ENCODE assay signal across 17 cellular contexts in the genomic region with DNA sequence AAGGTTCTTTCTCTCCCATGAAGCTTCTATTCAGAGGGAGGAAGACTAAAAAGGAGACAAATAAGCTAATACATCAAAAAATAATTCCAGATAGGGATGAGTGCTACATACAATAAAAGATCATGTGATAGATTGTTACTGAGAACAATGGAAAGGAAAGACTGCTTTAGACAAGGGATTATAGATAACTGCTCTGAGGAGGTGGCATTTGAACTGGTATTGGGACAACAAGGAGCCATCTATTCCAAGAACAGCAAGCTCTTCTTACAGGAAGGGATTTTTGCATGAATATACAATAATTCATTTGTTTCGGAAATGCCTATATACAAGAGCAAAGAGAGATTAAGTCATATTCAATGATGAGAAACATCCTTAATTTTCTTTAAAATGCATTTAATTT.
DNase-seq lines count a peak whose midpoint lies in the region.
"Had no signal": no experiment of that assay in that cellular context is flagged by ENCODE, and none has a peak within 500 bp of the region (broad histone marks: within the 10 kb centered on the region; RNA-seq: fewer than 3 reads in every experiment).

No MANE protein-coding gene starts in this region.

- H3K36me3 ChIP-seq in Karpas-422 (ENCODE audit: insufficient read depth, low read length) = no peaks in the 10 kb centered on the region
- H3K36me3 ChIP-seq: BLaER1 had no signal

- no peak overlapping the region for H3K9ac ChIP-seq in Karpas-422 (ENCODE audit: low read length)
- H3K9ac ChIP-seq: BLaER1 had no signal

- no peaks in the 10 kb centered on the region for H3K9me3 ChIP-seq in Karpas-422 (ENCODE audit: low read length)
- H3K9me3 ChIP-seq: BLaER1 had no signal

- H3K4me1 ChIP-seq in Karpas-422 (ENCODE audit: low read length) = no peaks in the 10 kb centered on the region
- H3K4me1 ChIP-seq: BLaER1 had no signal

- no peak overlapping the region for H3K4me2 ChIP-seq in Karpas-422 (ENCODE audit: low read depth, low read length, poor library complexity, severe bottlenecking)
- H3K4me2 ChIP-seq: BLaER1, GM23338 had no signal

- DNase-seq in COLO829 (ENCODE audit: low spot score) = peak; percentile 53
- DNase-seq in epithelial cell of prostate (ENCODE audit: low read depth, low spot score) = no peak
- peak; percentile 72 for DNase-seq in foreskin melanocyte
- DNase-seq in pons (ENCODE audit: low spot score) = peak; percentile 15
- no peak for DNase-seq in NCI-H774 (lab: John Stamatoyannopoulos, UW)
- no peak for DNase-seq in Karpas-422
- no peak for DNase-seq in NCI-H2107 treated with DMSO at 0.1 percent for 48 hours (lab: John Stamatoyannopoulos, UW; ENCODE audit: unreplicated experiment)
- DNase-seq: CD4-positive, CD25-positive, alpha-beta regulatory T cell; CD8-positive, alpha-beta T cell; DMS 273 treated with DMSO at 0.1 percent for 48 hours; DMS79; GDM1; H9 had no signal

- H2AFZ ChIP-seq in Karpas-422 (ENCODE audit: low read length) = no peak overlapping the region
- H2AFZ ChIP-seq: GM23338 had no signal

- H3K79me2 ChIP-seq in Karpas-422 (ENCODE audit: low read length) = no peaks in the 10 kb centered on the region

- H3K27me3 ChIP-seq in Karpas-422 (ENCODE audit: low read length) = no peaks in the 10 kb centered on the region
- H3K27me3 ChIP-seq: BLaER1 had no signal

- no peaks in the 10 kb centered on the region for H3K9me2 ChIP-seq in Karpas-422 (replicated peaks; ENCODE audit: insufficient read depth, low read length)

- H3K27ac ChIP-seq in epithelial cell of prostate (peak overlapping the region; percentile 13), Karpas-422 (ENCODE audit: low read length) (no peak overlapping the region)
- H3K27ac ChIP-seq: BLaER1, C4-2B had no signal

- no peaks in the 10 kb centered on the region for H4K20me1 ChIP-seq in Karpas-422 (ENCODE audit: insufficient read depth, low read depth, low read length)
- H4K20me1 ChIP-seq: BLaER1 had no signal

- H3K4me3 ChIP-seq in Karpas-422 (ENCODE audit: low read length) = no peak overlapping the region
- H3K4me3 ChIP-seq: BLaER1, GM12878, GM23338 had no signal

Comparison
In these comparisons a context has a peak if more than half of its experiments do, and no peak if none do; other contexts are left out.
1. DNase-seq: peak in COLO829 (single experiment), foreskin melanocyte (single experiment) and pons (single experiment); none in epithelial cell of prostate (single experiment), NCI-H774 (single experiment), Karpas-422 (single experiment) and NCI-H2107 treated with DMSO at 0.1 percent for 48 hours (single experiment).